In the genomic region with DNA sequence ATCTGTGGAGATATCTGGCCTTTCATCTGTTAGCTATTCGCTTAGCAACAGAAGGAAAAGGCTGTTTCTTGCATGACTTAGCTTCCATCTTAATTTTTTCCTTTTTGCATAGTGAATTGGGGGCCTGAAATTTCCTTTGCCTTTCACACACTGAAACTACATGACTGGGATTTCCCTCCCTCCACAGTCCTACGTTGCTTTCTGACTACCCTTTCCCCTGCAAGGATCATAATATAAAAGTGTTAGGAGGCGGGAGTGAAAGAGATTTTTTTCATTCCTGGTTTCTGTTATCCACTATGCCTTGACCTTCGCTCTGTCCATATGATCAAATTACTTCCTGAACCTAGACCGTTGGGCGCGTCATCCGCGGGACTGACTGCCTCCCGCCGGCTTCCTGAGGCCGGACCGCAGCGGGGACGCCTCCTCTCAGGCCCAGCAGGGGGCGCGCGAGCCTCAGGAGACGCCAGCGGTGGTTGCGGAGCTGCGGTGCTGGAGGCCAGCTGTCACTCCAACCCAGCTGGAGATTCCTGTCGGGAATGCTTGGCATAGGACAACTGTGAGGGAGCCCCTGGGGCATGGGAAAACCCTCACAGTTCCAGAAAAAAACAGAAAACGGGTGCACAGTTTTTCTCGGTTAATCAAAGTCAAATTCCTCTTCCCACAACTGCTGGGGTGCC, we compare ENCODE assay signal across 1 cellular context.
TF ChIP-seq lines count a peak whose summit lies in the region.

No MANE protein-coding gene starts in this region.

TF ChIP-seq in HepG2, 621 proteins besides CTCF, POLR2A, EP300 and RAD21 (continued from another document and continues in another):
- TF ChIP-seq, protein P1, sequence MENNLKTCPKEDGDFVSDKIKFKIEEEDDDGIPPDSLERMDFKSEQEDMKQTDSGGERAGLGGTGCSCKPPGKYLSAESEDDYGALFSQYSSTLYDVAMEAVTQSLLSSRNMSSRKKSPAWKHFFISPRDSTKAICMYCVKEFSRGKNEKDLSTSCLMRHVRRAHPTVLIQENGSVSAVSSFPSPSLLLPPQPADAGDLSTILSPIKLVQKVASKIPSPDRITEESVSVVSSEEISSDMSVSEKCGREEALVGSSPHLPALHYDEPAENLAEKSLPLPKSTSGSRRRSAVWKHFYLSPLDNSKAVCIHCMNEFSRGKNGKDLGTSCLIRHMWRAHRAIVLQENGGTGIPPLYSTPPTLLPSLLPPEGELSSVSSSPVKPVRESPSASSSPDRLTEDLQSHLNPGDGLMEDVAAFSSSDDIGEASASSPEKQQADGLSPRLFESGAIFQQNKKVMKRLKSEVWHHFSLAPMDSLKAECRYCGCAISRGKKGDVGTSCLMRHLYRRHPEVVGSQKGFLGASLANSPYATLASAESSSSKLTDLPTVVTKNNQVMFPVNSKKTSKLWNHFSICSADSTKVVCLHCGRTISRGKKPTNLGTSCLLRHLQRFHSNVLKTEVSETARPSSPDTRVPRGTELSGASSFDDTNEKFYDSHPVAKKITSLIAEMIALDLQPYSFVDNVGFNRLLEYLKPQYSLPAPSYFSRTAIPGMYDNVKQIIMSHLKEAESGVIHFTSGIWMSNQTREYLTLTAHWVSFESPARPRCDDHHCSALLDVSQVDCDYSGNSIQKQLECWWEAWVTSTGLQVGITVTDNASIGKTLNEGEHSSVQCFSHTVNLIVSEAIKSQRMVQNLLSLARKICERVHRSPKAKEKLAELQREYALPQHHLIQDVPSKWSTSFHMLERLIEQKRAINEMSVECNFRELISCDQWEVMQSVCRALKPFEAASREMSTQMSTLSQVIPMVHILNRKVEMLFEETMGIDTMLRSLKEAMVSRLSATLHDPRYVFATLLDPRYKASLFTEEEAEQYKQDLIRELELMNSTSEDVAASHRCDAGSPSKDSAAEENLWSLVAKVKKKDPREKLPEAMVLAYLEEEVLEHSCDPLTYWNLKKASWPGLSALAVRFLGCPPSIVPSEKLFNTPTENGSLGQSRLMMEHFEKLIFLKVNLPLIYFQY (CRISPR knock-in tag; IDR thresholded peaks at IDR 0.05; ENCODE audit: borderline replicate concordance) = no peak
- TF ChIP-seq ZSCAN29 (CRISPR knock-in tag; conservative IDR thresholded peaks at IDR 0.05) (no peak), DRAP1 (CRISPR knock-in tag; IDR thresholded peaks at IDR 0.05) (no peak), ZFY (CRISPR knock-in tag; IDR thresholded peaks at IDR 0.05) (no peak), ZNF777 (CRISPR knock-in tag; IDR thresholded peaks at IDR 0.05) (no peak), ZNF746 (CRISPR knock-in tag; IDR thresholded peaks at IDR 0.05) (no peak), GTF3A (CRISPR knock-in tag; conservative IDR thresholded peaks at IDR 0.05) (no peak), MED8 (CRISPR knock-in tag; IDR thresholded peaks at IDR 0.05; ENCODE audit: insufficient replicate concordance) (no peak), PHF21A (CRISPR knock-in tag; IDR thresholded peaks at IDR 0.05) (no peak), DBP (CRISPR knock-in tag; IDR thresholded peaks at IDR 0.05; ENCODE audit: not compliant biosample characterization) (no peak), ZBTB7A (CRISPR knock-in tag; IDR thresholded peaks at IDR 0.05) (no peak), ZNF629 (CRISPR knock-in tag; conservative IDR thresholded peaks at IDR 0.05) (no peak), KLF6 (CRISPR knock-in tag; IDR thresholded peaks at IDR 0.05) (no peak), FOXJ3 (CRISPR knock-in tag; IDR thresholded peaks at IDR 0.05; ENCODE audit: borderline replicate concordance) (no peak), FIP1L1 (IDR thresholded peaks at IDR 0.05; ENCODE audit: borderline replicate concordance, insufficient read depth, low read depth, low read length) (no peak), MXD4 (CRISPR knock-in tag; IDR thresholded peaks at IDR 0.05) (peak; percentile 37; the same call in 1 of the 2 replicates), ATF7-NPFF (CRISPR knock-in tag; IDR thresholded peaks at IDR 0.05; ENCODE audit: low read depth) (peak; percentile 54; the same call in 1 of the 2 replicates), GPN1 (CRISPR knock-in tag; IDR thresholded peaks at IDR 0.05; ENCODE audit: borderline replicate concordance) (no peak), NCOA5 (CRISPR knock-in tag; IDR thresholded peaks at IDR 0.05) (no peak), ASH2L (IDR thresholded peaks at IDR 0.05; ENCODE audit: insufficient read length, low read depth, low read length) (no peak), CREB3 (CRISPR knock-in tag; IDR thresholded peaks at IDR 0.05) (no peak), KDM2A (CRISPR knock-in tag; IDR thresholded peaks at IDR 0.05; ENCODE audit: borderline replicate concordance, low read depth) (peak; percentile 93; the same call in 1 of the 2 replicates), KLF9 (CRISPR knock-in tag; IDR thresholded peaks at IDR 0.05; ENCODE audit: low read depth) (no peak), ZNF773 (CRISPR knock-in tag; IDR thresholded peaks at IDR 0.05; ENCODE audit: borderline replicate concordance) (no peak), ZNF709 (CRISPR knock-in tag; IDR thresholded peaks at IDR 0.05) (0 out of 2 replicates have a peak, but pooled peaks have one; percentile 50), SETDB1 (CRISPR knock-in tag; IDR thresholded peaks at IDR 0.05; ENCODE audit: borderline replicate concordance) (no peak), ZNF34 (CRISPR knock-in tag; IDR thresholded peaks at IDR 0.05; ENCODE audit: borderline replicate concordance) (no peak), POGK (CRISPR knock-in tag; conservative IDR thresholded peaks at IDR 0.05) (peak; percentile 81), FOSL1 (CRISPR knock-in tag; IDR thresholded peaks at IDR 0.05; ENCODE audit: borderline replicate concordance) (no peak), PBX2 (CRISPR knock-in tag; IDR thresholded peaks at IDR 0.05) (peak; percentile 81), HOXA7 (CRISPR knock-in tag; IDR thresholded peaks at IDR 0.05) (no peak), ZNF501 (CRISPR knock-in tag; IDR thresholded peaks at IDR 0.05) (peak; percentile 88), EHMT2 (IDR thresholded peaks at IDR 0.05; ENCODE audit: borderline replicate concordance, low read depth, low read length) (no peak), ZNF564 (CRISPR knock-in tag; IDR thresholded peaks at IDR 0.05) (no peak), ZFAT (CRISPR knock-in tag; conservative IDR thresholded peaks at IDR 0.05) (no peak), SP2 (CRISPR knock-in tag; IDR thresholded peaks at IDR 0.05) (no peak), ZEB1 (IDR thresholded peaks at IDR 0.05; ENCODE audit: insufficient replicate concordance, low read depth) (no peak), PAX8 (CRISPR knock-in tag; IDR thresholded peaks at IDR 0.05; ENCODE audit: borderline replicate concordance) (no peak)
- TF ChIP-seq, protein P2, sequence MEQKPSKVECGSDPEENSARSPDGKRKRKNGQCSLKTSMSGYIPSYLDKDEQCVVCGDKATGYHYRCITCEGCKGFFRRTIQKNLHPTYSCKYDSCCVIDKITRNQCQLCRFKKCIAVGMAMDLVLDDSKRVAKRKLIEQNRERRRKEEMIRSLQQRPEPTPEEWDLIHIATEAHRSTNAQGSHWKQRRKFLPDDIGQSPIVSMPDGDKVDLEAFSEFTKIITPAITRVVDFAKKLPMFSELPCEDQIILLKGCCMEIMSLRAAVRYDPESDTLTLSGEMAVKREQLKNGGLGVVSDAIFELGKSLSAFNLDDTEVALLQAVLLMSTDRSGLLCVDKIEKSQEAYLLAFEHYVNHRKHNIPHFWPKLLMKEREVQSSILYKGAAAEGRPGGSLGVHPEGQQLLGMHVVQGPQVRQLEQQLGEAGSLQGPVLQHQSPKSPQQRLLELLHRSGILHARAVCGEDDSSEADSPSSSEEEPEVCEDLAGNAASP (CRISPR knock-in tag; IDR thresholded peaks at IDR 0.05; ENCODE audit: borderline replicate concordance) = 0 out of 2 replicates have a peak, but pooled peaks have one; percentile 17
- TF ChIP-seq, protein P3, sequence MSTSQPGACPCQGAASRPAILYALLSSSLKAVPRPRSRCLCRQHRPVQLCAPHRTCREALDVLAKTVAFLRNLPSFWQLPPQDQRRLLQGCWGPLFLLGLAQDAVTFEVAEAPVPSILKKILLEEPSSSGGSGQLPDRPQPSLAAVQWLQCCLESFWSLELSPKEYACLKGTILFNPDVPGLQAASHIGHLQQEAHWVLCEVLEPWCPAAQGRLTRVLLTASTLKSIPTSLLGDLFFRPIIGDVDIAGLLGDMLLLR (CRISPR knock-in tag; IDR thresholded peaks at IDR 0.05) = no peak
- TF ChIP-seq, protein P4, sequence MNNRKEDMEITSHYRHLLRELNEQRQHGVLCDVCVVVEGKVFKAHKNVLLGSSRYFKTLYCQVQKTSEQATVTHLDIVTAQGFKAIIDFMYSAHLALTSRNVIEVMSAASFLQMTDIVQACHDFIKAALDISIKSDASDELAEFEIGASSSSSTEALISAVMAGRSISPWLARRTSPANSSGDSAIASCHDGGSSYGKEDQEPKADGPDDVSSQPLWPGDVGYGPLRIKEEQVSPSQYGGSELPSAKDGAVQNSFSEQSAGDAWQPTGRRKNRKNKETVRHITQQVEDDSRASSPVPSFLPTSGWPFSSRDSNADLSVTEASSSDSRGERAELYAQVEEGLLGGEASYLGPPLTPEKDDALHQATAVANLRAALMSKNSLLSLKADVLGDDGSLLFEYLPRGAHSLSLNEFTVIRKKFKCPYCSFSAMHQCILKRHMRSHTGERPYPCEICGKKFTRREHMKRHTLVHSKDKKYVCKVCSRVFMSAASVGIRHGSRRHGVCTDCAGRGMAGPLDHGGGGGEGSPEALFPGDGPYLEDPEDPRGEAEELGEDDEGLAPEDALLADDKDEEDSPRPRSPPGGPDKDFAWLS (CRISPR knock-in tag; IDR thresholded peaks at IDR 0.05; ENCODE audit: borderline replicate concordance) = no peak
- TF ChIP-seq, protein P5, sequence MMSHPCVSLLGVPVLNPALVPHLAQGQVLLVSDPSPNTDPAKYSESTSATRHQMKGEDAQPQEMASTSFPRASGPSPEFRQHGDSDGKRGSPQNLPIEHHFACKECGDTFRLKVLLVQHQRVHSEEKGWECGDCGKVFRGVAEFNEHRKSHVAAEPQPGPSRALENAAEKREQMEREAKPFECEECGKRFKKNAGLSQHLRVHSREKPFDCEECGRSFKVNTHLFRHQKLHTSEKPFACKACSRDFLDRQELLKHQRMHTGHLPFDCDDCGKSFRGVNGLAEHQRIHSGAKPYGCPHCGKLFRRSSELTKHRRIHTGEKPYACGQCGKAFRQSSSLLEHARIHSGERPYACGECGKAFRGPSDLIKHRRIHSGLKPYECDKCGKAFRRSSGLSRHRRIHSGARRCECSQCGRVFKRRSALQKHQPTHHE (CRISPR knock-in tag; IDR thresholded peaks at IDR 0.05; ENCODE audit: borderline replicate concordance) = no peak
- TF ChIP-seq, protein P6, sequence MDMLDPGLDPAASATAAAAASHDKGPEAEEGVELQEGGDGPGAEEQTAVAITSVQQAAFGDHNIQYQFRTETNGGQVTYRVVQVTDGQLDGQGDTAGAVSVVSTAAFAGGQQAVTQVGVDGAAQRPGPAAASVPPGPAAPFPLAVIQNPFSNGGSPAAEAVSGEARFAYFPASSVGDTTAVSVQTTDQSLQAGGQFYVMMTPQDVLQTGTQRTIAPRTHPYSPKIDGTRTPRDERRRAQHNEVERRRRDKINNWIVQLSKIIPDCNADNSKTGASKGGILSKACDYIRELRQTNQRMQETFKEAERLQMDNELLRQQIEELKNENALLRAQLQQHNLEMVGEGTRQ (IDR thresholded peaks at IDR 0.05; ENCODE audit: low read depth, low read length) = no peak
- TF ChIP-seq, protein P6 (CRISPR knock-in tag; IDR thresholded peaks at IDR 0.05; ENCODE audit: borderline replicate concordance) = no peak
